Comparison of ENCODE assay signal across 1 cellular context in genomic region chr1:226939439-226940028, GRCh38.
TF ChIP-seq lines count a peak whose summit lies in the region.

No MANE protein-coding gene starts in this region.

TF ChIP-seq in HepG2, 621 proteins besides CTCF, POLR2A, EP300 and RAD21 (continued from another document and continues in another):
- TF ChIP-seq GPBP1L1 (CRISPR knock-in tag; IDR thresholded peaks at IDR 0.05), result no peak
- 0 out of 2 replicates have a peak, but pooled peaks have one; percentile 29 for TF ChIP-seq ZNF816 (CRISPR knock-in tag; IDR thresholded peaks at IDR 0.05; ENCODE audit: borderline replicate concordance)
- no peak for TF ChIP-seq ZNF143 (CRISPR knock-in tag; IDR thresholded peaks at IDR 0.05)
- TF ChIP-seq SIN3B (IDR thresholded peaks at IDR 0.05; ENCODE audit: low read length), result no peak
- no peak; the same call in 1 of the 2 replicates for TF ChIP-seq ZNF703 (CRISPR knock-in tag; IDR thresholded peaks at IDR 0.05; ENCODE audit: borderline replicate concordance)
- no peak for TF ChIP-seq ZNF10 (CRISPR knock-in tag; IDR thresholded peaks at IDR 0.05; ENCODE audit: borderline replicate concordance, low read depth)
- TF ChIP-seq, protein P1, sequence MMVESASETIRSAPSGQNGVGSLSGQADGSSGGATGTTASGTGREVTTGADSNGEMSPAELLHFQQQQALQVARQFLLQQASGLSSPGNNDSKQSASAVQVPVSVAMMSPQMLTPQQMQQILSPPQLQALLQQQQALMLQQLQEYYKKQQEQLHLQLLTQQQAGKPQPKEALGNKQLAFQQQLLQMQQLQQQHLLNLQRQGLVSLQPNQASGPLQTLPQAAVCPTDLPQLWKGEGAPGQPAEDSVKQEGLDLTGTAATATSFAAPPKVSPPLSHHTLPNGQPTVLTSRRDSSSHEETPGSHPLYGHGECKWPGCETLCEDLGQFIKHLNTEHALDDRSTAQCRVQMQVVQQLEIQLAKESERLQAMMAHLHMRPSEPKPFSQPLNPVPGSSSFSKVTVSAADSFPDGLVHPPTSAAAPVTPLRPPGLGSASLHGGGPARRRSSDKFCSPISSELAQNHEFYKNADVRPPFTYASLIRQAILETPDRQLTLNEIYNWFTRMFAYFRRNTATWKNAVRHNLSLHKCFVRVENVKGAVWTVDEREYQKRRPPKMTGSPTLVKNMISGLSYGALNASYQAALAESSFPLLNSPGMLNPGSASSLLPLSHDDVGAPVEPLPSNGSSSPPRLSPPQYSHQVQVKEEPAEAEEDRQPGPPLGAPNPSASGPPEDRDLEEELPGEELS (CRISPR knock-in tag; IDR thresholded peaks at IDR 0.05), result 0 out of 2 replicates have a peak, but pooled peaks have one; percentile 23
- peak; percentile 74 for TF ChIP-seq MEF2D (CRISPR knock-in tag; IDR thresholded peaks at IDR 0.05)
- TF ChIP-seq BATF2 (CRISPR knock-in tag; IDR thresholded peaks at IDR 0.05), result no peak; the same call in 1 of the 2 replicates
- peak; percentile 58 for TF ChIP-seq ZNF441 (CRISPR knock-in tag; IDR thresholded peaks at IDR 0.05; ENCODE audit: borderline replicate concordance)
- 0 out of 2 replicates have a peak, but pooled peaks have one; percentile 6 for TF ChIP-seq FOSL2 (CRISPR knock-in tag; IDR thresholded peaks at IDR 0.05)
- TF ChIP-seq TFDP2 (CRISPR knock-in tag; IDR thresholded peaks at IDR 0.05), result peak; percentile 83
- no peak; the same call in none of the 2 replicates for TF ChIP-seq ZNF766 (CRISPR knock-in tag; IDR thresholded peaks at IDR 0.05; ENCODE audit: borderline replicate concordance)
- 0 out of 2 replicates have a peak, but pooled peaks have one; percentile 9 for TF ChIP-seq TOPORS (CRISPR knock-in tag; IDR thresholded peaks at IDR 0.05)
- TF ChIP-seq ARNTL (CRISPR knock-in tag; IDR thresholded peaks at IDR 0.05), result 0 out of 2 replicates have a peak, but pooled peaks have one; percentile 70
- TF ChIP-seq TRIM22 (IDR thresholded peaks at IDR 0.05), result no peak
- no peak for TF ChIP-seq XRCC5 (optimal IDR thresholded peaks at IDR 0.05; ENCODE audit: low read length)
- TF ChIP-seq ZNF572 (CRISPR knock-in tag; IDR thresholded peaks at IDR 0.05), result no peak
- TF ChIP-seq, protein P2, sequence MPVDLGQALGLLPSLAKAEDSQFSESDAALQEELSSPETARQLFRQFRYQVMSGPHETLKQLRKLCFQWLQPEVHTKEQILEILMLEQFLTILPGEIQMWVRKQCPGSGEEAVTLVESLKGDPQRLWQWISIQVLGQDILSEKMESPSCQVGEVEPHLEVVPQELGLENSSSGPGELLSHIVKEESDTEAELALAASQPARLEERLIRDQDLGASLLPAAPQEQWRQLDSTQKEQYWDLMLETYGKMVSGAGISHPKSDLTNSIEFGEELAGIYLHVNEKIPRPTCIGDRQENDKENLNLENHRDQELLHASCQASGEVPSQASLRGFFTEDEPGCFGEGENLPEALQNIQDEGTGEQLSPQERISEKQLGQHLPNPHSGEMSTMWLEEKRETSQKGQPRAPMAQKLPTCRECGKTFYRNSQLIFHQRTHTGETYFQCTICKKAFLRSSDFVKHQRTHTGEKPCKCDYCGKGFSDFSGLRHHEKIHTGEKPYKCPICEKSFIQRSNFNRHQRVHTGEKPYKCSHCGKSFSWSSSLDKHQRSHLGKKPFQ (CRISPR knock-in tag; IDR thresholded peaks at IDR 0.05; ENCODE audit: insufficient replicate concordance), result no peak
- no peak for TF ChIP-seq HMG20A (CRISPR knock-in tag; IDR thresholded peaks at IDR 0.05; ENCODE audit: borderline replicate concordance)
- no peak for TF ChIP-seq ARNT (IDR thresholded peaks at IDR 0.05)
- TF ChIP-seq, protein P3, sequence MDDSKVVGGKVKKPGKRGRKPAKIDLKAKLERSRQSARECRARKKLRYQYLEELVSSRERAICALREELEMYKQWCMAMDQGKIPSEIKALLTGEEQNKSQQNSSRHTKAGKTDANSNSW (CRISPR knock-in tag; IDR thresholded peaks at IDR 0.05; ENCODE audit: borderline replicate concordance), result no peak
- peak; percentile 97; the same call in 1 of the 2 replicates for TF ChIP-seq ZNF790 (CRISPR knock-in tag; IDR thresholded peaks at IDR 0.05; ENCODE audit: borderline replicate concordance)
- no peak; the same call in 1 of the 2 replicates for TF ChIP-seq PBX3 (CRISPR knock-in tag; IDR thresholded peaks at IDR 0.05; ENCODE audit: borderline replicate concordance)
- TF ChIP-seq, protein P4, sequence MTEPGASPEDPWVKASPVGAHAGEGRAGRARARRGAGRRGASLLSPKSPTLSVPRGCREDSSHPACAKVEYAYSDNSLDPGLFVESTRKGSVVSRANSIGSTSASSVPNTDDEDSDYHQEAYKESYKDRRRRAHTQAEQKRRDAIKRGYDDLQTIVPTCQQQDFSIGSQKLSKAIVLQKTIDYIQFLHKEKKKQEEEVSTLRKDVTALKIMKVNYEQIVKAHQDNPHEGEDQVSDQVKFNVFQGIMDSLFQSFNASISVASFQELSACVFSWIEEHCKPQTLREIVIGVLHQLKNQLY (CRISPR knock-in tag; IDR thresholded peaks at IDR 0.05), result no peak
- peak; percentile 12; the same call in 1 of the 2 replicates for TF ChIP-seq SAP130 (CRISPR knock-in tag; IDR thresholded peaks at IDR 0.05; ENCODE audit: low read depth)
- TF ChIP-seq RFX5 (IDR thresholded peaks at IDR 0.05; ENCODE audit: low read depth, low read length), result no peak
- TF ChIP-seq CEBPZ (IDR thresholded peaks at IDR 0.05; ENCODE audit: low read length), result no peak
- TF ChIP-seq SP140L (CRISPR knock-in tag; IDR thresholded peaks at IDR 0.05; ENCODE audit: borderline replicate concordance), result no peak
- no peak for TF ChIP-seq ZNF281 (CRISPR knock-in tag; IDR thresholded peaks at IDR 0.05; ENCODE audit: borderline replicate concordance)
- peak; percentile 61 for TF ChIP-seq HNRNPLL (IDR thresholded peaks at IDR 0.05; ENCODE audit: low read depth, low read length, poor library complexity, severe bottlenecking)
- TF ChIP-seq ZFP37 (CRISPR knock-in tag; IDR thresholded peaks at IDR 0.05; ENCODE audit: borderline replicate concordance), result 0 out of 2 replicates have a peak, but pooled peaks have one; percentile 18
- no peak for TF ChIP-seq ATM (IDR thresholded peaks at IDR 0.05; ENCODE audit: borderline replicate concordance)
- TF ChIP-seq CHD2 (IDR thresholded peaks at IDR 0.05; ENCODE audit: low read depth, low read length), result no peak
- TF ChIP-seq SUZ12 (IDR thresholded peaks at IDR 0.05; ENCODE audit: low read depth, low read length), result no peak
- peak; percentile 43; the same call in 1 of the 2 replicates for TF ChIP-seq SALL2 (CRISPR knock-in tag; IDR thresholded peaks at IDR 0.05)
- TF ChIP-seq, protein P5, sequence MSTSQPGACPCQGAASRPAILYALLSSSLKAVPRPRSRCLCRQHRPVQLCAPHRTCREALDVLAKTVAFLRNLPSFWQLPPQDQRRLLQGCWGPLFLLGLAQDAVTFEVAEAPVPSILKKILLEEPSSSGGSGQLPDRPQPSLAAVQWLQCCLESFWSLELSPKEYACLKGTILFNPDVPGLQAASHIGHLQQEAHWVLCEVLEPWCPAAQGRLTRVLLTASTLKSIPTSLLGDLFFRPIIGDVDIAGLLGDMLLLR (CRISPR knock-in tag; IDR thresholded peaks at IDR 0.05), result peak; percentile 67; the same call in 1 of the 2 replicates
- no peak for TF ChIP-seq GRHL1 (CRISPR knock-in tag; conservative IDR thresholded peaks at IDR 0.05)
- TF ChIP-seq U2AF1 (optimal IDR thresholded peaks at IDR 0.05; ENCODE audit: low read depth, low read length), result peak; percentile 19
